In the genomic region with DNA sequence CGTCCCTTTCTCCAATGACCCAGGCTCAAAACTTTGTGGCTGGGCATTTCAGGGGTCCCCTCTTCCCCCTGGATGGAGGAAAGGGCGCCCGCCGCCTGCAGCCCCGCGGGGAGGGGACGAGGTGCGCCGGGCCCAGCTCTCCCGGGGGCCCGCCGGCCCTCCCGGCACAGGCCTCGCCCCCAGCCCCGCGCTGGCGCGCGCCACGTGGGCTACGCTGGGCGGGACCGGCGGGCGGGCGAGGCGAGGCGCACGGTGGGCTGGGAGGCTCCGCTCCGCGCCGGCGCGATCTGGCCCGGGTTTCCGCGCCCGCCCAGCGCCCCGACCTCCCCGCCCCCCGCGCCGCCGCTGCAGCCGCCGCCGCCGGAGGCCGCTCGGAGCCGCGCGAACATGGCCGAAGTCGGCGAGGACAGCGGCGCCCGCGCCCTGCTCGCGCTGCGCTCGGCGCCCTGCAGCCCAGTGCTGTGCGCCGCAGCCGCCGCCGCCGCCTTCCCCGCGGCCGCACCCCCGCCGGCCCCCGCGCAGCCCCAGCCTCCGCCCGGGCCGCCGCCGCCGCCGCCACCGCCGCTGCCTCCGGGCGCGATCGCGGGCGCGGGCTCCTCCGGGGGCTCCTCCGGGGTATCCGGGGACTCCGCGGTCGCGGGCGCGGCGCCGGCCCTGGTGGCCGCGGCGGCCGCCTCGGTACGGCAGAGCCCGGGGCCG, we compare ENCODE assay signal across 8 cellular contexts. TPM values are rescaled to one million over a fixed set of nuclear protein-coding genes. Genes with fewer than 3 reads are reported as not detected.
DNase-seq lines count a peak whose midpoint lies in the region; ATAC-seq, FAIRE-seq and TF ChIP-seq lines count a peak whose summit lies in the region.

FOXK1 (plus strand) TSS at position 374 of the 699 bp plus-strand sequence; CDS start at position 388, 14 bp downstream.

- no peaks in the 10 kb centered on the region for H3K9me3 Mint-ChIP-seq in activated CD4-positive, alpha-beta T cell treated with anti-CD3 and anti-CD28 coated beads, Interleukin-2, amount 10 ng/mL, durations not matched to agents 7 days and 5 days

- intact Hi-C loops in A673 (cut with micrococcal nuclease; ENCODE audit: unreplicated experiment) (loop anchor here (2.0 kb wide), 1 partner anchor 41 kb away; no protein-coding TSS in a partner anchor), HepG2 (cut with micrococcal nuclease; ENCODE audit: unreplicated experiment) (loop anchor here (2.0 to 5.0 kb wide), 3 partner anchors 41 to 71 kb away; no protein-coding TSS in a partner anchor)

- no peak for FAIRE-seq in HepG2 (lab: Jason Lieb, UNC)

- H3K4me3 Mint-ChIP-seq in activated CD4-positive, alpha-beta T cell treated with anti-CD3 and anti-CD28 coated beads, Interleukin-2, amount 10 ng/mL, durations not matched to agents 7 days and 5 days = peak within 1 kb of the TSS; percentile 99

- H3K27me3 Mint-ChIP-seq in activated CD4-positive, alpha-beta T cell treated with anti-CD3 and anti-CD28 coated beads, Interleukin-2, amount 10 ng/mL, durations not matched to agents 7 days and 5 days = no peaks in the 10 kb centered on the region

- H3K27ac ChIP-seq in A673 (ENCODE audit: low read depth, low read length, poor library complexity, severe bottlenecking) = peak within 1 kb of the TSS; percentile 84
- H3K27ac ChIP-seq in HepG2 (ENCODE audit: extremely low read length, insufficient read depth, low read length) = peak within 1 kb of the TSS; percentile 71

- H3K4me1 ChIP-seq in A673 (ENCODE audit: insufficient read depth, low read length, poor library complexity, severe bottlenecking) = peaks cover 13% of the 10 kb centered on the region
- H3K4me1 ChIP-seq in HepG2 (ENCODE audit: insufficient read depth, low read length) = peaks cover 37% of the 10 kb centered on the region

- in situ Hi-C loops in HepG2 (cut with HindIII; ENCODE audit: extremely low pct_ligation_motif_present, low pct_unique_long_range_greater_than_20kb) = loop anchor here (5.0 kb wide), 2 partner anchors 35 to 70 kb away; no protein-coding TSS in a partner anchor

- 33% methylated on average over 3 of the region's 115 CpGs for WGBS in HepG2 (ENCODE audit: low lambda C conversion rate)

- peaks cover 20% of the 10 kb centered on the region for H3K36me3 Mint-ChIP-seq in activated CD4-positive, alpha-beta T cell treated with anti-CD3 and anti-CD28 coated beads, Interleukin-2, amount 10 ng/mL, durations not matched to agents 7 days and 5 days (ENCODE audit: low read depth)

- H3K4me1 Mint-ChIP-seq in activated CD4-positive, alpha-beta T cell treated with anti-CD3 and anti-CD28 coated beads, Interleukin-2, amount 10 ng/mL, durations not matched to agents 7 days and 5 days = peaks cover 28% of the 10 kb centered on the region

- peaks cover 19% of the 10 kb centered on the region for H4K20me1 ChIP-seq in HepG2 (ENCODE audit: insufficient read depth, low read length)

- H3K9me3 ChIP-seq in A673 (ENCODE audit: low read depth, low read length, poor library complexity, severe bottlenecking) (no peaks in the 10 kb centered on the region), HepG2 (ENCODE audit: low read length) (no peaks in the 10 kb centered on the region)

- no peak for TF ChIP-seq EP300 in HepG2 (IDR thresholded peaks at IDR 0.05; ENCODE audit: low read depth in 2 of 2, low read length in 2 of 2)
- TF ChIP-seq EP300 in HepG2 (CRISPR knock-in tag; IDR thresholded peaks at IDR 0.05; ENCODE audit: borderline replicate concordance) = no peak

- H3K9ac ChIP-seq in HepG2 (ENCODE audit: insufficient read depth, low read depth, low read length) = peak within 1 kb of the TSS; percentile 86

- H3K4me3 ChIP-seq in A673 (ENCODE audit: low read depth, low read length, poor library complexity, severe bottlenecking) (peak within 1 kb of the TSS; percentile 88), HepG2 (replicated peaks in 1 of 3; ENCODE audit: insufficient read depth in 1 of 3, low read depth in 2 of 3, low read length in 3 of 3) (peak within 1 kb of the TSS; percentile 87 to 99 (median 90))

- no peak within 1 kb of the TSS for H2AFZ ChIP-seq in HepG2 (ENCODE audit: low read length)

- DNase-seq in A673 (ENCODE audit: low spot score) (peak; percentile 86), NCI-H345 treated with DMSO at 0.1 percent for 48 hours (lab: John Stamatoyannopoulos, UW; ENCODE audit: unreplicated experiment) (peak; percentile 41), dermis blood vessel endothelial cell (peak; percentile 84), HepG2 (ENCODE audit: low spot score) (no peak)
- DNase-seq in activated CD4-positive, alpha-beta T cell treated with anti-CD3 and anti-CD28 coated beads, Interleukin-2, amount 10 ng/mL, durations not matched to agents 7 days and 5 days = peak; percentile 78
- peak; percentile 83 for DNase-seq in stimulated activated CD4-positive, alpha-beta T cell treated with anti-CD3 and anti-CD28 coated beads, Interleukin-4, amount 100 ng/mL, for 24 hours

- POLR2A ChIA-PET in A673 (lab: Charles Lee; ENCODE audit: low non-redundant PET) (no interaction called here), HepG2 (lab: Yijun Ruan, JAX) (interaction anchor here (1.5 to 3.4 kb wide), 2 partner anchors 31 to 41 kb away, joined by 4 to 46 read pairs; no protein-coding TSS in a partner anchor)
- POLR2A ChIA-PET in activated CD4-positive, alpha-beta T cell treated with anti-CD3 and anti-CD28 coated beads, Interleukin-2, amount 10 ng/mL, durations not matched to agents 7 days and 5 days (lab: Charles Lee) = interaction anchor here (0.6 kb wide), 2 partner anchors 11 to 41 kb away, joined by 3 read pairs; no protein-coding TSS in a partner anchor

- H3K36me3 ChIP-seq in A673 (ENCODE audit: insufficient read depth, low read length, poor library complexity, severe bottlenecking) (peaks cover 5% of the 10 kb centered on the region), HepG2 (replicated peaks in 1 of 2; ENCODE audit: control insufficient read depth in 1 of 2, insufficient read depth in 2 of 2, low read length in 2 of 2) (peaks cover 0 to 11% of the 10 kb centered on the region in 2 experiments; a peak in 1 of 5 replicates)

- H3K27ac Mint-ChIP-seq in activated CD4-positive, alpha-beta T cell treated with anti-CD3 and anti-CD28 coated beads, Interleukin-2, amount 10 ng/mL, durations not matched to agents 7 days and 5 days = peak within 1 kb of the TSS; percentile 100

- BruUV-seq in A673 (replicated peaks; lab: Mats Ljungman, UMichigan) = no TSS peak
- BruUV-seq in HepG2 (replicated peaks; lab: Mats Ljungman, UMichigan) = no TSS peak

- peak; percentile 47; the same call in 1 of the 2 replicates for TF ChIP-seq RAD21 in HepG2 (CRISPR knock-in tag; IDR thresholded peaks at IDR 0.05)

- no peak for TF ChIP-seq CTCF in A673 (conservative IDR thresholded peaks at IDR 0.05; ENCODE audit: low read depth, low read length)
- no peak; the same call in 1 of the 2 replicates for TF ChIP-seq CTCF in HepG2 (CRISPR knock-in tag; IDR thresholded peaks at IDR 0.05)

- CTCF ChIA-PET in A673 (lab: Charles Lee) (no interaction called here), HepG2 (lab: Yijun Ruan, JAX; ENCODE audit: low intra/inter-chr PET ratio, low total read pairs) (interaction anchor here (1.5 kb wide), 1 partner anchor 40 kb away, joined by 5 read pairs; no protein-coding TSS in a partner anchor)
- CTCF ChIA-PET in activated CD4-positive, alpha-beta T cell treated with anti-CD3 and anti-CD28 coated beads, Interleukin-2, amount 10 ng/mL, durations not matched to agents 7 days and 5 days (lab: Charles Lee) = interaction anchor here (1.1 to 1.4 kb wide), 2 partner anchors 40 to 49 kb away, joined by 3 to 6 read pairs; no protein-coding TSS in a partner anchor

- peak; percentile 47 for ATAC-seq in HG03064 (IDR thresholded peaks at IDR 0.05; ENCODE audit: low read depth, unreplicated experiment)
- peak; percentile 43 for ATAC-seq in HepG2

- peaks cover 42% of the 10 kb centered on the region for H3K79me2 ChIP-seq in HepG2 (ENCODE audit: insufficient read depth, low read length)

- peak; percentile 74 for TF ChIP-seq POLR2A in GM18526 (IDR thresholded peaks at IDR 0.05; ENCODE audit: extremely low read depth, insufficient read length)
- peak in 1 of 2 experiments; percentile 53; a peak in 1 of 4 replicates for TF ChIP-seq POLR2A in HepG2 (IDR thresholded peaks at IDR 0.05; ENCODE audit: insufficient read depth in 1 of 2, low read depth in 2 of 2, low read length in 2 of 2)

- H3K4me2 ChIP-seq in HepG2 (ENCODE audit: low read depth, low read length) = peak within 1 kb of the TSS; percentile 77

- H3K27me3 ChIP-seq in A673 (replicated peaks; ENCODE audit: insufficient read depth, low read depth, low read length, poor library complexity) = no peaks in the 10 kb centered on the region
- peaks cover 0 to 4% of the 10 kb centered on the region in 2 experiments; a peak in 1 of 5 replicates for H3K27me3 ChIP-seq in HepG2 (ENCODE audit: control insufficient read depth in 1 of 2, insufficient read depth in 2 of 2, low read length in 2 of 2)

RNA-seq across cellular contexts. Expression of gene FOXK1, which starts in this region (rescaled TPM):
- total RNA-seq in A673 (2021) = 43.8 and 46.2 TPM in 2 replicates
- total RNA-seq in activated CD4-positive, alpha-beta T cell treated with anti-CD3 and anti-CD28 coated beads, Interleukin-2, amount 10 ng/mL, durations not matched to agents 7 days and 5 days = 10 to 100 TPM; 32.0 to 36.2 TPM
- 25.9 and 37.7 TPM in 2 replicates for total RNA-seq in dermis blood vessel endothelial cell
- 8.8 and 9.7 TPM in 2 replicates for total RNA-seq in HepG2 (2016; rRNA removed; fragmentation: Illumina TruSeq; extraction: Trizol)
- 20.0 and 23.4 TPM in 2 replicates for total RNA-seq in HepG2 (2016; cell fraction: cytosol; rRNA removed; fragmentation: Illumina TruSeq; extraction: Trizol; ENCODE audit: low read depth)
- 7.9 and 8.8 TPM in 2 replicates for total RNA-seq in HepG2 (2016; cell fraction: insoluble cytoplasmic fraction; rRNA removed; fragmentation: Illumina TruSeq; extraction: Trizol)
- total RNA-seq in HepG2 (2016; cell fraction: membrane; rRNA removed; fragmentation: Illumina TruSeq; extraction: Trizol) = 8.0 and 8.3 TPM in 2 replicates
- total RNA-seq in HepG2 (2016; cell fraction: nucleus; rRNA removed; fragmentation: Illumina TruSeq; extraction: Trizol) = 9.2 and 12.0 TPM in 2 replicates
- polyA plus RNA-seq in HepG2 (2011; rRNA removed) = 4.6 and 4.7 TPM in 2 replicates
- 1.7 and 2.8 TPM in 2 replicates for polyA plus RNA-seq in HepG2 (2011; cell fraction: cytosol; rRNA removed)
- 17.7 and 24.7 TPM in 2 replicates for polyA plus RNA-seq in HepG2 (2011; cell fraction: nucleus; rRNA removed)
- 4.4 and 4.8 TPM in 2 replicates for polyA plus RNA-seq in HepG2 (2012)
- 0.55 and 0.96 TPM in 2 replicates for polyA plus RNA-seq in HepG2 (2016; cell fraction: cytosol; fragmentation: Illumina TruSeq; extraction: Trizol; ENCODE audit: low read depth)
- polyA plus RNA-seq in HepG2 (2016; cell fraction: insoluble cytoplasmic fraction; fragmentation: Illumina TruSeq; extraction: Trizol; ENCODE audit: low read depth) = 3.9 and 5.8 TPM in 2 replicates
- polyA plus RNA-seq in HepG2 (2016; cell fraction: membrane; fragmentation: Illumina TruSeq; extraction: Trizol; ENCODE audit: low read depth) = 0.41 and 0.84 TPM in 2 replicates
- 15.3 and 17.1 TPM in 2 replicates for polyA plus RNA-seq in HepG2 (2016; cell fraction: nucleus; fragmentation: Illumina TruSeq; extraction: Trizol; ENCODE audit: insufficient read depth, low read depth)
- polyA minus RNA-seq in HepG2 (2011; rRNA and poly(A)+ RNA removed; ENCODE audit: low replicate concordance) = 16.6 and 23.1 TPM in 2 replicates
- 12.9 and 14.4 TPM in 2 replicates for polyA minus RNA-seq in HepG2 (2011; cell fraction: cytosol; rRNA and poly(A)+ RNA removed)
- 16.2 and 17.8 TPM in 2 replicates for polyA minus RNA-seq in HepG2 (2011; cell fraction: nucleus; rRNA and poly(A)+ RNA removed)
